In the genomic region with DNA sequence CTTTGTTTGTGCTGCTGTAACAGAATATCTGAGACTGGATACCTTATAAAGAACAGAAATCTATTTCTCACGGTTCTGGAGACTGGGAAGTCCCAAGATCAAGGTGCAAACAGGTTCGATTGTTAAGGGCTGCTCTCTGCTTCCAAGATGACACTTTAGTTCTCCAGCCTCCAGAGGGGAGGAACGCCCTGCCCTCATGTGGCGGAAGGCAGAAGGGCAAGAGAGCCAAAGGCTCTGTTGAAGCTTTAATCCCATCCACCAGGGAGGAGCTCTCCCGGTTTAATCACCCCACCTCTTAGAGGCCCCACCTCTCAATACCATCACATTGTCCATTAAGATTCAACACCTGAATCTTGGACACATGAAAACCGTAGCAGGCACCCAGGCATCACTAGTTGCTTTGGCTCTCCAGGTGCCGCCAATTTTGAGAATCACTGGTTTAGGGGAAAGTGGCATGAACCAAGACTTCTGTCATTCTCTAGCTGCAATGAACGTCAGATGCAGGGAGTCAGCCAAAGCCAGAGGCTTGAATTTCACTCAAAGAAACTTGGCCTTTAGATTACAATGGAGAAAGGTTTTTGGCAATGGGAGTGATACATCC, we compare ENCODE assay signal across 8 cellular contexts. TPM values are rescaled to one million over a fixed set of nuclear protein-coding genes. Genes with fewer than 3 reads are reported as not detected.
DNase-seq lines count a peak whose midpoint lies in the region; ATAC-seq and TF ChIP-seq lines count a peak whose summit lies in the region.

No MANE protein-coding gene starts in this region.

- H3K36me3 ChIP-seq in mucosa of rectum (ENCODE audit: control insufficient read depth in 2 of 2, insufficient read depth in 2 of 2, low read length in 2 of 2): no peaks in the 10 kb centered on the region

- H3K9me3 Mint-ChIP-seq in WTC11 (no peaks in the 10 kb centered on the region), type B pancreatic cell (peaks cover 4% of the 10 kb centered on the region)

- H3K9me3 ChIP-seq in mucosa of rectum (ENCODE audit: control insufficient read depth in 2 of 2, low read length in 2 of 2): no peaks in the 10 kb centered on the region

- H3K27me3 ChIP-seq in mucosa of rectum (ENCODE audit: control insufficient read depth in 2 of 2, insufficient read depth in 2 of 2, low read length in 2 of 2): peaks cover 0 to 3% of the 10 kb centered on the region in 2 donors

- H3K9ac ChIP-seq in mucosa of rectum (ENCODE audit: low read depth in 1 of 2, low read length in 2 of 2): no peak overlapping the region

- peak; percentile 62 for DNase-seq in AG08395 (ENCODE audit: low spot score)
- DNase-seq in LNCaP clone FGC (ENCODE audit: low read depth): no peak
- peak; percentile 63 for DNase-seq in WTC11 (ENCODE audit: low spot score)
- peak; percentile 57 for DNase-seq in ecto neural progenitor cell (ENCODE audit: low spot score)
- DNase-seq in type B pancreatic cell (ENCODE audit: extremely low spot score, unreplicated experiment): no peak

- no peaks in the 10 kb centered on the region for H3K4me1 ChIP-seq in mucosa of rectum (ENCODE audit: control insufficient read depth in 2 of 2, insufficient read depth in 2 of 2, low read length in 2 of 2)

- no peak overlapping the region for H3K4me3 ChIP-seq in LNCaP clone FGC (ENCODE audit: low read depth, low read length)
- no peak overlapping the region for H3K4me3 ChIP-seq in mucosa of rectum (ENCODE audit: low read length in 2 of 2)

- peaks cover 34% of the 10 kb centered on the region for H3K4me1 Mint-ChIP-seq in WTC11
- peaks cover under 1% of the 10 kb centered on the region for H3K4me1 Mint-ChIP-seq in type B pancreatic cell (ENCODE audit: unreplicated experiment)

- TF ChIP-seq POLR2A in GM18505 (IDR thresholded peaks at IDR 0.05; ENCODE audit: borderline replicate concordance, extremely low read depth, insufficient read depth, insufficient read length): no peak

- CTCF ChIA-PET in WTC11 (lab: Charles Lee): interaction anchor here (0.6 to 4.0 kb wide), 24 partner anchors 8 to 178 kb away, joined by 3 to 52 read pairs (median 4); a partner anchor contains a TSS

- no peaks in the 10 kb centered on the region for H3K27me3 Mint-ChIP-seq in WTC11 (ENCODE audit: low read depth)
- H3K27me3 Mint-ChIP-seq in type B pancreatic cell: no peaks in the 10 kb centered on the region

- no peaks in the 10 kb centered on the region for H3K36me3 Mint-ChIP-seq in WTC11
- no peaks in the 10 kb centered on the region for H3K36me3 Mint-ChIP-seq in type B pancreatic cell

- TF ChIP-seq CTCF in LNCaP clone FGC (IDR thresholded peaks at IDR 0.05; ENCODE audit: control insufficient read depth, extremely low read depth, insufficient read depth) (peak; percentile 74), WTC11 (IDR thresholded peaks at IDR 0.05) (peak; percentile 31; the same call in 1 of the 2 replicates), type B pancreatic cell (conservative IDR thresholded peaks at IDR 0.05) (peak; percentile 71)

- ATAC-seq in GM18505 (IDR thresholded peaks at IDR 0.05; ENCODE audit: unreplicated experiment) (peak; percentile 82), WTC11 (peak; percentile 95), GM21786 (IDR thresholded peaks at IDR 0.05; ENCODE audit: unreplicated experiment) (no peak)

- peak overlapping the region; percentile 11 to 25 for H3K27ac ChIP-seq in mucosa of rectum (ENCODE audit: low read depth in 2 of 2, low read length in 2 of 2)

- POLR2A ChIA-PET in WTC11 (lab: Charles Lee): no interaction called here

- H3K4me3 Mint-ChIP-seq in WTC11 (no peak overlapping the region), type B pancreatic cell (no peak overlapping the region)

- H3K27ac Mint-ChIP-seq in WTC11 (peak overlapping the region; percentile 28; the same call in 1 of the 2 replicates), type B pancreatic cell (no peak overlapping the region)

TF ChIP-seq in WTC11, 78 proteins besides CTCF, POLR2A, EP300 and RAD21:
- TF ChIP-seq ZNF121 (CRISPR knock-in tag; IDR thresholded peaks at IDR 0.05): no peak
- TF ChIP-seq NFYB (CRISPR knock-in tag; conservative IDR thresholded peaks at IDR 0.05; ENCODE audit: low read depth): no peak
- TF ChIP-seq, protein P1, sequence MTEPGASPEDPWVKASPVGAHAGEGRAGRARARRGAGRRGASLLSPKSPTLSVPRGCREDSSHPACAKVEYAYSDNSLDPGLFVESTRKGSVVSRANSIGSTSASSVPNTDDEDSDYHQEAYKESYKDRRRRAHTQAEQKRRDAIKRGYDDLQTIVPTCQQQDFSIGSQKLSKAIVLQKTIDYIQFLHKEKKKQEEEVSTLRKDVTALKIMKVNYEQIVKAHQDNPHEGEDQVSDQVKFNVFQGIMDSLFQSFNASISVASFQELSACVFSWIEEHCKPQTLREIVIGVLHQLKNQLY (CRISPR knock-in tag; IDR thresholded peaks at IDR 0.05): no peak
- TF ChIP-seq, protein P2, sequence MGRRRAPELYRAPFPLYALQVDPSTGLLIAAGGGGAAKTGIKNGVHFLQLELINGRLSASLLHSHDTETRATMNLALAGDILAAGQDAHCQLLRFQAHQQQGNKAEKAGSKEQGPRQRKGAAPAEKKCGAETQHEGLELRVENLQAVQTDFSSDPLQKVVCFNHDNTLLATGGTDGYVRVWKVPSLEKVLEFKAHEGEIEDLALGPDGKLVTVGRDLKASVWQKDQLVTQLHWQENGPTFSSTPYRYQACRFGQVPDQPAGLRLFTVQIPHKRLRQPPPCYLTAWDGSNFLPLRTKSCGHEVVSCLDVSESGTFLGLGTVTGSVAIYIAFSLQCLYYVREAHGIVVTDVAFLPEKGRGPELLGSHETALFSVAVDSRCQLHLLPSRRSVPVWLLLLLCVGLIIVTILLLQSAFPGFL (CRISPR knock-in tag; IDR thresholded peaks at IDR 0.05; ENCODE audit: borderline replicate concordance): no peak
- TF ChIP-seq ELF4 (CRISPR knock-in tag; IDR thresholded peaks at IDR 0.05; ENCODE audit: low read depth): no peak
- no peak for TF ChIP-seq HMGA2 (CRISPR knock-in tag; IDR thresholded peaks at IDR 0.05)

RNA-seq across cellular contexts. Expression of a gene that starts 15.6 kb away (rescaled TPM):
- total RNA-seq in WTC11 (2021) (42.2 to 44.4 TPM (median 43.5 TPM) in 3 replicates), type B pancreatic cell (ENCODE audit: low replicate concordance) (4.4 and 55.3 TPM in 2 replicates)

Comparison
In these comparisons a context has a peak if more than half of its experiments do, and no peak if none do; other contexts are left out.
1. DNase-seq: peak in AG08395 (single experiment), WTC11 (single experiment) and ecto neural progenitor cell (single experiment); none in LNCaP clone FGC (single experiment) and type B pancreatic cell (single experiment).
2. Peak in every context shown above with its lines, with median percentiles within 50 percentile points of each other: CTCF ChIP-seq.